Comparison of ENCODE assay signal across 1 cellular context in genomic region chr6:109045423-109046012, GRCh38.
TF ChIP-seq lines count a peak whose summit lies in the region.

No MANE protein-coding gene starts in this region.

TF ChIP-seq in K562, 482 proteins besides CTCF, POLR2A, EP300 and RAD21 (continued from another document):
- TF ChIP-seq ZNF280A (IDR thresholded peaks at IDR 0.05; ENCODE audit: low read depth, partially characterized antibody) (no peak), CC2D1A (IDR thresholded peaks at IDR 0.05) (no peak), CBFA2T3 (IDR thresholded peaks at IDR 0.05) (peak; percentile 89), DACH1 (IDR thresholded peaks at IDR 0.05; ENCODE audit: partially characterized antibody) (no peak), SAFB (IDR thresholded peaks at IDR 0.05; ENCODE audit: borderline replicate concordance, low read depth, low read length) (no peak), CBFA2T2 (conservative IDR thresholded peaks at IDR 0.05) (peak; percentile 80), MXD1 (CRISPR knock-in tag; IDR thresholded peaks at IDR 0.05; ENCODE audit: borderline replicate concordance, poor library complexity, severe bottlenecking) (no peak), EP400 (IDR thresholded peaks at IDR 0.05) (no peak), CXXC5 (CRISPR knock-in tag; IDR thresholded peaks at IDR 0.05) (no peak), ZNF324 (CRISPR knock-in tag; IDR thresholded peaks at IDR 0.05) (no peak), TEAD2 (tag; IDR thresholded peaks at IDR 0.05) (no peak), TFE3 (CRISPR knock-in tag; IDR thresholded peaks at IDR 0.05) (no peak), RFX7 (CRISPR knock-in tag; IDR thresholded peaks at IDR 0.05) (no peak), JUND (IDR thresholded peaks at IDR 0.05; ENCODE audit: borderline replicate concordance, low read depth, low read length) (no peak; the same call in 1 of the 2 replicates), JUND (tag; IDR thresholded peaks at IDR 0.05; ENCODE audit: borderline replicate concordance, low read depth, low read length) (peak; percentile 32; the same call in 1 of the 3 replicates), COPS2 (conservative IDR thresholded peaks at IDR 0.05) (no peak), TCF3 (CRISPR knock-in tag; IDR thresholded peaks at IDR 0.05) (peak; percentile 87), SRF (CRISPR knock-in tag; IDR thresholded peaks at IDR 0.05) (no peak), ZNF263 (CRISPR knock-in tag; IDR thresholded peaks at IDR 0.05; ENCODE audit: borderline replicate concordance) (no peak), TBL1XR1 (IDR thresholded peaks at IDR 0.05; ENCODE audit: low read length in 2 of 2) (no peak), ZNF778 (CRISPR knock-in tag; IDR thresholded peaks at IDR 0.05) (no peak), HDAC3 (IDR thresholded peaks at IDR 0.05; ENCODE audit: borderline replicate concordance, partially characterized antibody) (no peak), FOXM1 (IDR thresholded peaks at IDR 0.05; ENCODE audit: low read depth) (no peak), FOXM1 (CRISPR knock-in tag; IDR thresholded peaks at IDR 0.05; ENCODE audit: low read depth) (no peak), SNRNP70 (optimal IDR thresholded peaks at IDR 0.05; ENCODE audit: low read depth, low read length) (no peak), PBX2 (CRISPR knock-in tag; IDR thresholded peaks at IDR 0.05; ENCODE audit: low read depth) (no peak), PBX2 (tag; conservative IDR thresholded peaks at IDR 0.05; ENCODE audit: low read depth) (peak; percentile 32; the same call in 1 of the 2 replicates), FOXA1 (IDR thresholded peaks at IDR 0.05; ENCODE audit: borderline replicate concordance) (no peak), SETDB1 (IDR thresholded peaks at IDR 0.05; ENCODE audit: low read length) (no peak)
- TF ChIP-seq, protein P1, sequence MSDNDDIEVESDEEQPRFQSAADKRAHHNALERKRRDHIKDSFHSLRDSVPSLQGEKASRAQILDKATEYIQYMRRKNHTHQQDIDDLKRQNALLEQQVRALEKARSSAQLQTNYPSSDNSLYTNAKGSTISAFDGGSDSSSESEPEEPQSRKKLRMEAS (CRISPR knock-in tag; IDR thresholded peaks at IDR 0.05), result no peak
- TF ChIP-seq, protein P2, sequence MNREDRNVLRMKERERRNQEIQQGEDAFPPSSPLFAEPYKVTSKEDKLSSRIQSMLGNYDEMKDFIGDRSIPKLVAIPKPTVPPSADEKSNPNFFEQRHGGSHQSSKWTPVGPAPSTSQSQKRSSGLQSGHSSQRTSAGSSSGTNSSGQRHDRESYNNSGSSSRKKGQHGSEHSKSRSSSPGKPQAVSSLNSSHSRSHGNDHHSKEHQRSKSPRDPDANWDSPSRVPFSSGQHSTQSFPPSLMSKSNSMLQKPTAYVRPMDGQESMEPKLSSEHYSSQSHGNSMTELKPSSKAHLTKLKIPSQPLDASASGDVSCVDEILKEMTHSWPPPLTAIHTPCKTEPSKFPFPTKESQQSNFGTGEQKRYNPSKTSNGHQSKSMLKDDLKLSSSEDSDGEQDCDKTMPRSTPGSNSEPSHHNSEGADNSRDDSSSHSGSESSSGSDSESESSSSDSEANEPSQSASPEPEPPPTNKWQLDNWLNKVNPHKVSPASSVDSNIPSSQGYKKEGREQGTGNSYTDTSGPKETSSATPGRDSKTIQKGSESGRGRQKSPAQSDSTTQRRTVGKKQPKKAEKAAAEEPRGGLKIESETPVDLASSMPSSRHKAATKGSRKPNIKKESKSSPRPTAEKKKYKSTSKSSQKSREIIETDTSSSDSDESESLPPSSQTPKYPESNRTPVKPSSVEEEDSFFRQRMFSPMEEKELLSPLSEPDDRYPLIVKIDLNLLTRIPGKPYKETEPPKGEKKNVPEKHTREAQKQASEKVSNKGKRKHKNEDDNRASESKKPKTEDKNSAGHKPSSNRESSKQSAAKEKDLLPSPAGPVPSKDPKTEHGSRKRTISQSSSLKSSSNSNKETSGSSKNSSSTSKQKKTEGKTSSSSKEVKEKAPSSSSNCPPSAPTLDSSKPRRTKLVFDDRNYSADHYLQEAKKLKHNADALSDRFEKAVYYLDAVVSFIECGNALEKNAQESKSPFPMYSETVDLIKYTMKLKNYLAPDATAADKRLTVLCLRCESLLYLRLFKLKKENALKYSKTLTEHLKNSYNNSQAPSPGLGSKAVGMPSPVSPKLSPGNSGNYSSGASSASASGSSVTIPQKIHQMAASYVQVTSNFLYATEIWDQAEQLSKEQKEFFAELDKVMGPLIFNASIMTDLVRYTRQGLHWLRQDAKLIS (CRISPR knock-in tag; IDR thresholded peaks at IDR 0.05), result no peak
TF ChIP-seq in K562: peak in this region for 33.
